ENCODE assay signal across 1 cellular context in genomic region chr13:20073775-20074174, GRCh38.
TF ChIP-seq lines count a peak whose summit lies in the region.

No MANE protein-coding gene starts in this region.

TF ChIP-seq in SK-N-SH, 30 proteins besides CTCF, POLR2A, EP300 and RAD21 (continued from another document):
- no peak for TF ChIP-seq CHD2 (IDR thresholded peaks at IDR 0.05; ENCODE audit: low read length, partially characterized antibody)
